ENCODE assay signal across 10 cellular contexts in genomic region chr6:16739329-16739801, GRCh38. TPM values are rescaled to one million over a fixed set of nuclear protein-coding genes. Genes with fewer than 3 reads are reported as not detected.
DNase-seq lines count a peak whose midpoint lies in the region; ATAC-seq and TF ChIP-seq lines count a peak whose summit lies in the region.
"Had no signal": no experiment of that assay in that cellular context is flagged by ENCODE, and none has a peak within 500 bp of the region (broad histone marks: within the 10 kb centered on the region; RNA-seq: fewer than 3 reads in every experiment).

No MANE protein-coding gene starts in this region.

- TF ChIP-seq POLR2A in breast epithelium (IDR thresholded peaks at IDR 0.05) (no peak), transverse colon (IDR thresholded peaks at IDR 0.05) (no peak)

- in situ Hi-C loops in transverse colon (cut with MboI; ENCODE audit: low pct_ligation_motif_present in 1 of 4, low pct_unique_long_range_greater_than_20kb in 1 of 4, low sequenced_read_pairs in 3 of 4) = no loop called here

- H3K36me3 ChIP-seq in breast epithelium = no peaks in the 10 kb centered on the region
- H3K36me3 ChIP-seq in transverse colon = no peaks in the 10 kb centered on the region
- H3K36me3 ChIP-seq in mucosa of descending colon (ENCODE audit: low read depth) = no peaks in the 10 kb centered on the region
- H3K36me3 ChIP-seq: lower lobe of right lung had no signal

- peak; percentile 24 for ATAC-seq in left lobe of liver
- no peak for ATAC-seq in HG02970 (IDR thresholded peaks at IDR 0.05; ENCODE audit: low FRiP score, unreplicated experiment)
- no peak for ATAC-seq in mucosa of descending colon
- ATAC-seq: lower lobe of right lung had no signal

- H3K4me3 ChIP-seq in breast epithelium (no peak overlapping the region), transverse colon (no peak overlapping the region), mucosa of descending colon (no peak overlapping the region)
- H3K4me3 ChIP-seq: lower lobe of right lung had no signal

- DNase-seq in NCI-H226 (peak; percentile 30), breast epithelium (ENCODE audit: low spot score in 2 of 2) (peak in 1 of 2 donors; percentile 45), left lobe of liver (ENCODE audit: low spot score) (no peak), transverse colon (no peak), DMS53 (lab: John Stamatoyannopoulos, UW) (no peak), mucosa of descending colon (no peak)
- DNase-seq: effector CD8-positive, alpha-beta T cell; lower lobe of right lung had no signal

- no peaks in the 10 kb centered on the region for H3K9me3 ChIP-seq in breast epithelium
- no peaks in the 10 kb centered on the region for H3K9me3 ChIP-seq in transverse colon
- H3K9me3 ChIP-seq in mucosa of descending colon = no peaks in the 10 kb centered on the region
- H3K9me3 ChIP-seq: lower lobe of right lung had no signal

- peaks cover 0 to 7% of the 10 kb centered on the region in 2 donors for H3K4me1 ChIP-seq in breast epithelium
- peaks cover 15 to 58% (median 37%) of the 10 kb centered on the region in 4 donors for H3K4me1 ChIP-seq in transverse colon
- H3K4me1 ChIP-seq in mucosa of descending colon (ENCODE audit: low read depth) = peaks cover 12% of the 10 kb centered on the region

- no peak for TF ChIP-seq EP300 in transverse colon (IDR thresholded peaks at IDR 0.05; ENCODE audit: low read depth)

- TF ChIP-seq CTCF in breast epithelium (IDR thresholded peaks at IDR 0.05) = no peak
- no peak for TF ChIP-seq CTCF in transverse colon (IDR thresholded peaks at IDR 0.05)
- TF ChIP-seq CTCF in mucosa of descending colon (IDR thresholded peaks at IDR 0.05) = no peak

- intact Hi-C loops in breast epithelium (cut with DNase I; ENCODE audit: low total_unique reads) = no loop called here
- intact Hi-C loops in transverse colon (cut with DNase I; ENCODE audit: low total_unique reads) = no loop called here
- intact Hi-C loops in mucosa of descending colon (cut with DNase I, micrococcal nuclease) = no loop called here

- peak overlapping the region; percentile 5 to 40 for H3K27ac ChIP-seq in breast epithelium
- H3K27ac ChIP-seq in transverse colon = peak overlapping the region; percentile 38 to 73 (median 60)
- H3K27ac ChIP-seq: lower lobe of right lung, VCaP had no signal

- no peaks in the 10 kb centered on the region for H3K27me3 ChIP-seq in breast epithelium
- no peaks in the 10 kb centered on the region for H3K27me3 ChIP-seq in transverse colon

- 62 to 82% methylated on average over 6 to 7 of the region's 7 CpGs for WGBS in transverse colon (ENCODE audit: low coverage in 1 of 2), 2 donors

RNA-seq across cellular contexts. Expression of gene ATXN1, which starts 21.9 kb away (rescaled TPM):
- 10 to 100 TPM; 26.7 to 63.2 (median 37.4) TPM for total RNA-seq in breast epithelium
- 29.5 TPM for total RNA-seq in left lobe of liver
- 100 to 1,000 TPM in 2 of 4 donors, 10 to 100 TPM in 2; 48.7 to 166 (median 105) TPM for total RNA-seq in transverse colon
- total RNA-seq in mucosa of descending colon = 10 to 100 TPM; 30.4 to 87.3 (median 50.1) TPM
